In the genomic region with DNA sequence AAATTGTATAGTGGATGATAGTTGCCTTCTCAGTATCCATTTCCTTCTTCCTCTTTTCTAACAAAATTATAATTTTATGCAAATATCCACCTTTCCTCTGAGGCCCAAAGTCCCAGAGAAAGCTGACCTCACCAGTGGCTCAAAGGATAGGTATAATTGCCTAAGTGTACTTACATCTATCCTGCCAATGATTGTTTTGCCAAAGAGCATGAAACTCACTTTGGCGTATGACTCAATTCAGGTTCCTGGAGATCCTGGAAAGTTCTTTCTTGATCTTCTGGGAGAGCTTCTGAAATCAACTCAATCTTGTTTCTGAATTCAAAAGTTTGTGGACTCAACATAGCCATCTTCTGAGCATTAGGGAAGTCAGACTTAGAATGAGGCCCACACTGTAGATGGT, we compare ENCODE assay signal across 19 cellular contexts.
"Had no signal": no experiment of that assay in that cellular context is flagged by ENCODE, and none has a peak within 500 bp of the region (broad histone marks: within the 10 kb centered on the region; RNA-seq: fewer than 3 reads in every experiment).

No MANE protein-coding gene starts in this region.

- H3K9me3 ChIP-seq: colonic mucosa, esophagus muscularis mucosa, neutrophil, tibial artery, vagina had no signal

- H3K4me1 ChIP-seq: colonic mucosa, esophagus muscularis mucosa, tibial artery, vagina had no signal

- H3K4me3 ChIP-seq: colonic mucosa, esophagus muscularis mucosa, tibial artery, vagina had no signal

- DNase-seq: activated CD4-positive, alpha-beta T cell treated with anti-CD3 and anti-CD28 coated beads, Interleukin-2, amount 50 U/mL, for 4 hours; activated effector memory CD4-positive, alpha-beta T cell treated with anti-CD3 and anti-CD28 coated beads, Interleukin-2, amount 50 U/mL, for 16 hours; activated naive CD4-positive, alpha-beta T cell treated with anti-CD3 and anti-CD28 coated beads, Interleukin-2, amount 50 U/mL, for 16 hours; activated T-cell treated with anti-CD3 and anti-CD28 coated beads, Interleukin-2, amount 50 U/mL, for 72 hours; aorta; brain microvascular endothelial cell; colonic mucosa; left ventricle myocardium superior; mesendoderm; stimulated activated CD4-positive, alpha-beta T cell treated with anti-CD3 and anti-CD28 coated beads, Interleukin-12 subunit alpha, Interleukin-12 subunit beta, amount 100 ng/mL, for 4 hours; stimulated activated CD4-positive, alpha-beta T cell treated with anti-CD3 and anti-CD28 coated beads, Interleukin-1b, Interleukin-23, amount 100 ng/mL, for 48 hours; stimulated activated naive CD8-positive, alpha-beta T cell treated with anti-CD3 and anti-CD28 coated beads, Interleukin-15, Interleukin-2, amounts not matched to agents 100 U/mL and 50 U/mL, for 24 hours; substantia nigra; tibial artery had no signal

- H3K27ac ChIP-seq: brain microvascular endothelial cell, colonic mucosa, esophagus muscularis mucosa, neutrophil, tibial artery, vagina, VCaP had no signal

- H3K27me3 ChIP-seq: brain microvascular endothelial cell, colonic mucosa, esophagus muscularis mucosa, neutrophil, tibial artery, vagina had no signal

- H3K36me3 ChIP-seq: brain microvascular endothelial cell, colonic mucosa, esophagus muscularis mucosa, neutrophil, tibial artery, vagina had no signal

- ATAC-seq: activated T-cell treated with anti-CD3 and anti-CD28 coated beads, Interleukin-2, amount 50 U/mL, for 72 hours; left ventricle myocardium superior; natural killer cell treated with Interleukin-12 subunit alpha and Interleukin-12 subunit beta and Interleukin-15 and Interleukin-18, amount 100 ng/mL, for 72 hours; stimulated activated naive CD8-positive, alpha-beta T cell treated with anti-CD3 and anti-CD28 coated beads, Interleukin-15, Interleukin-2, amounts not matched to agents 100 U/mL and 50 U/mL, for 24 hours had no signal
